Comparison of ENCODE assay signal across 8 cellular contexts in genomic region chr4:104930745-104931736, GRCh38.
DNase-seq lines count a peak whose midpoint lies in the region; ATAC-seq and TF ChIP-seq lines count a peak whose summit lies in the region.
"Not testable (repeated sequence)": the region's sequence is repeated elsewhere in the genome, so short reads cannot be mapped to it uniquely, and the experiment has no call there.

No MANE protein-coding gene starts in this region.

- not testable (repeated sequence) for H2AFZ ChIP-seq in hepatocyte

- in situ Hi-C loops in astrocyte of the spinal cord (cut with HindIII; ENCODE audit: low sequenced_read_pairs) = not testable (repeated sequence)

- peak; percentile 78 for DNase-seq in NCI-H69 (lab: John Stamatoyannopoulos, UW)
- DNase-seq in activated CD4-positive, alpha-beta T cell treated with anti-CD3 and anti-CD28 coated beads for 24 hours (ENCODE audit: low read depth in 2 of 2) = peak; percentile 8 to 9
- DNase-seq in astrocyte of the spinal cord (ENCODE audit: low read depth, low spot score) = peak; percentile 19
- DNase-seq in hepatocyte (ENCODE audit: low spot score) = peak; percentile 22
- peak; percentile 41 to 43 for DNase-seq in stimulated activated CD4-positive, alpha-beta T cell treated with anti-CD3 and anti-CD28 coated beads, Interleukin-2, amount 100 ng/mL, for 24 hours

- not testable (repeated sequence) for H4K20me1 ChIP-seq in BLaER1; hepatocyte (ENCODE audit: insufficient read depth, poor library complexity, severe bottlenecking)

- H3K9ac ChIP-seq in BLaER1 = not testable (repeated sequence)

- not testable (repeated sequence) for H3K9me2 ChIP-seq in hepatocyte (replicated peaks; ENCODE audit: insufficient read depth)

- H3K4me2 ChIP-seq in BLaER1 = peak overlapping the region; percentile 57
- not testable (repeated sequence) for H3K4me2 ChIP-seq in hepatocyte

- 30% methylated on average over 5 of the region's 5 CpGs for WGBS in hepatocyte (ENCODE audit: low lambda C conversion rate, missing lambda C conversion rate)

- not testable (repeated sequence) for H3K9me3 ChIP-seq in BLaER1; hepatocyte (ENCODE audit: low read depth)

- TF ChIP-seq CTCF in astrocyte of the spinal cord (IDR thresholded peaks at IDR 0.05; ENCODE audit: low read depth, low read length) (peak; percentile 32), hepatocyte (IDR thresholded peaks at IDR 0.05; ENCODE audit: poor library complexity) (peak; percentile 30)

- H3K79me2 ChIP-seq in hepatocyte = not testable (repeated sequence)

- ATAC-seq in GM18909 (IDR thresholded peaks at IDR 0.05; ENCODE audit: poor library complexity, unreplicated experiment) (peak; percentile 86), HG03025 (IDR thresholded peaks at IDR 0.05; ENCODE audit: low FRiP score, unreplicated experiment) (peak; percentile 84)

- not testable (repeated sequence) for H3K4me3 ChIP-seq in BLaER1; astrocyte of the spinal cord (ENCODE audit: low read depth, low read length); hepatocyte

- not testable (repeated sequence) for H3K27me3 ChIP-seq in BLaER1, hepatocyte

- not testable (repeated sequence) for H3K36me3 ChIP-seq in BLaER1; hepatocyte (replicated peaks; ENCODE audit: insufficient read depth, low read depth)

- H3K27ac ChIP-seq in BLaER1 = peak overlapping the region; percentile 47
- not testable (repeated sequence) for H3K27ac ChIP-seq in hepatocyte

- H3K4me1 ChIP-seq in BLaER1 = peaks cover 13% of the 10 kb centered on the region
- not testable (repeated sequence) for H3K4me1 ChIP-seq in hepatocyte (ENCODE audit: insufficient read depth)

Comparison
In these comparisons a context has a peak if more than half of its experiments do, and no peak if none do; other contexts are left out.
1. DNase-seq: peak in every context shown above with its lines; median percentile 78 in NCI-H69; 42 in stimulated activated CD4-positive, alpha-beta T cell treated with anti-CD3 and anti-CD28 coated beads, Interleukin-2, amount 100 ng/mL, for 24 hours; 22 in hepatocyte; 19 in astrocyte of the spinal cord; 8 in activated CD4-positive, alpha-beta T cell treated with anti-CD3 and anti-CD28 coated beads for 24 hours.